ENCODE assay signal across 8 cellular contexts in the genomic region with DNA sequence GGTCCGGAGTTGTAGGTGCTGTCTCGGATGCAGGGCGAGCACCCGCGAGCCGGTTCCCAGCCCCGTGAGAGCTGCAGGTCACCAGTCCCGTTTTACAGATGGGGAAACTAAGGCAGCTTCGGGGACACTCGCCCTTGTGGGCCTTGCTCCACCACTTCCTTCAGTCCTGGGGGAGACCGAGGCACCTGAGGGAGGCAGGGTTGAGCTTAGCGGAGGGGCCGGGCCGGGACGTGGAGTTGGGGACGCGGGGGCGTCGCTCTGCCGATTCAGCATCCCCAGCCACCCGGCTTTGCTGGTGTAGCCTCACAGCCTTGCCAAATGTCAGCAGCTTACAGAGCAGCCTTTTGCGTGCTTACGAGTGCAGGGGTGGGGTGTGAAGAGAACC. TPM values are rescaled to one million over a fixed set of nuclear protein-coding genes. Genes with fewer than 3 reads are reported as not detected.
DNase-seq lines count a peak whose midpoint lies in the region; TF ChIP-seq lines count a peak whose summit lies in the region.

No MANE protein-coding gene starts in this region.

- no peak for TF ChIP-seq CTCF in esophagus muscularis mucosa (IDR thresholded peaks at IDR 0.05)
- TF ChIP-seq CTCF in neutrophil (IDR thresholded peaks at IDR 0.05): no peak
- no peak for TF ChIP-seq CTCF in tibial nerve (IDR thresholded peaks at IDR 0.05)

- H3K36me3 ChIP-seq in esophagus muscularis mucosa (peaks cover 2 to 34% (median 28%) of the 10 kb centered on the region in 4 donors), neutrophil (peaks cover 32% of the 10 kb centered on the region), tibial nerve (peaks cover under 1 to 37% (median 9%) of the 10 kb centered on the region in 3 donors)

- DNase-seq in NCI-H748 (lab: John Stamatoyannopoulos, UW; ENCODE audit: unreplicated experiment) (peak; percentile 57), NCI-H748 treated with DMSO at 0.1 percent for 48 hours (lab: John Stamatoyannopoulos, UW) (no peak), esophagus muscularis mucosa (ENCODE audit: extremely low spot score) (no peak), tibial nerve (ENCODE audit: low spot score in 2 of 2) (no peak), AML-193 (lab: John Stamatoyannopoulos, UW) (no peak)
- no peak for DNase-seq in Jurkat, Clone E6-1 (ENCODE audit: low read depth, low spot score)
- DNase-seq in activated CD8-positive, alpha-beta memory T cell treated with anti-CD3 and anti-CD28 coated beads, Interleukin-2, amount 50 U/mL, for 4 hours: peak; percentile 70

- H3K27me3 ChIP-seq in esophagus muscularis mucosa (no peaks in the 10 kb centered on the region), neutrophil (no peaks in the 10 kb centered on the region), tibial nerve (no peaks in the 10 kb centered on the region)

- TF ChIP-seq EP300 in esophagus muscularis mucosa (IDR thresholded peaks at IDR 0.05) (no peak), tibial nerve (IDR thresholded peaks at IDR 0.05) (no peak)

- peak overlapping the region; percentile 95 for H3K4me3 ChIP-seq in Jurkat, Clone E6-1 (ENCODE audit: low read length)
- H3K4me3 ChIP-seq in esophagus muscularis mucosa: peak overlapping the region; percentile 74 to 84 (median 77)
- H3K4me3 ChIP-seq in neutrophil (ENCODE audit: low read depth in 1 of 2, low read length in 1 of 2): peak overlapping the region; percentile 84 to 93
- H3K4me3 ChIP-seq in tibial nerve: peak overlapping the region; percentile 57 to 86 (median 77)

- 1% methylated on average over 12 of the region's 23 CpGs for WGBS in esophagus muscularis mucosa
- 0 to 1% methylated on average over 16 to 22 of the region's 23 CpGs for whole genome bisulfite sequencing in tibial nerve, 2 donors

- H3K4me1 ChIP-seq in esophagus muscularis mucosa: peaks cover 20 to 29% (median 22%) of the 10 kb centered on the region in 4 donors
- peaks cover 25 to 34% of the 10 kb centered on the region in 2 experiments for H3K4me1 ChIP-seq in neutrophil (ENCODE audit: control insufficient read depth in 1 of 2, insufficient read depth in 1 of 2, low read depth in 1 of 2, low read length in 1 of 2)
- H3K4me1 ChIP-seq in tibial nerve: peaks cover 0 to 28% (median 5%) of the 10 kb centered on the region in 4 donors

- H3K27ac ChIP-seq in esophagus muscularis mucosa (replicated peaks in 1 of 4) (peak overlapping the region; percentile 71 to 83 (median 77)), neutrophil (peak overlapping the region; percentile 96), tibial nerve (peak overlapping the region in 3 of 4 donors; percentile 77 to 87 (median 79))

- H3K9me3 ChIP-seq in esophagus muscularis mucosa (no peaks in the 10 kb centered on the region), neutrophil (no peaks in the 10 kb centered on the region), tibial nerve (no peaks in the 10 kb centered on the region)

- TF ChIP-seq POLR2A in esophagus muscularis mucosa (IDR thresholded peaks at IDR 0.05; ENCODE audit: low read depth) (no peak), tibial nerve (IDR thresholded peaks at IDR 0.05) (no peak)

- intact Hi-C loops in esophagus muscularis mucosa (cut with DNase I): no loop called here

RNA-seq across cellular contexts. Expression of a gene that starts 0.5 kb away (rescaled TPM):
- polyA plus RNA-seq in Jurkat, Clone E6-1 (2012; ENCODE audit: insufficient read depth, insufficient read length): 118 TPM
- total RNA-seq in esophagus muscularis mucosa (100 to 1,000 TPM; 132 to 213 (median 148) TPM), tibial nerve (100 to 1,000 TPM; 202 to 310 (median 243) TPM)

RNA-seq across cellular contexts. Expression of a gene that starts 11.3 kb away (rescaled TPM):
- not detected for polyA plus RNA-seq in Jurkat, Clone E6-1 (2012; ENCODE audit: insufficient read depth, insufficient read length)
- total RNA-seq in esophagus muscularis mucosa (1 to 10 TPM in 1 of 4 donors, under 1 TPM in 1, not detected in 2; 0.83 to 6.2 TPM), tibial nerve (not detected)

RNA-seq across cellular contexts. Expression of a gene that starts 30.8 kb away (rescaled TPM):
- polyA plus RNA-seq in Jurkat, Clone E6-1 (2012; ENCODE audit: insufficient read depth, insufficient read length): 86.5 TPM
- total RNA-seq in esophagus muscularis mucosa: 100 to 1,000 TPM in 1 of 4 donors, 10 to 100 TPM in 3; 57.5 to 110 (median 73.2) TPM
- total RNA-seq in tibial nerve: 10 to 100 TPM; 59.4 to 99.3 (median 71.4) TPM

RNA-seq across cellular contexts. Expression of a gene that starts 33.1 kb away (rescaled TPM):
- 89.3 TPM for polyA plus RNA-seq in Jurkat, Clone E6-1 (2012; ENCODE audit: insufficient read depth, insufficient read length)
- 10 to 100 TPM; 58.0 to 72.7 (median 60.5) TPM for total RNA-seq in esophagus muscularis mucosa
- 100 to 1,000 TPM in 1 of 4 donors, 10 to 100 TPM in 3; 68.9 to 180 (median 74.7) TPM for total RNA-seq in tibial nerve

RNA-seq across cellular contexts. Expression of a gene that starts 42.6 kb away (rescaled TPM):
- polyA plus RNA-seq in Jurkat, Clone E6-1 (2012; ENCODE audit: insufficient read depth, insufficient read length): 14.7 TPM
- total RNA-seq in esophagus muscularis mucosa (10 to 100 TPM; 10.9 to 27.0 (median 16.8) TPM), tibial nerve (10 to 100 TPM; 19.9 to 50.4 (median 41.4) TPM)

Comparison
In these comparisons a context has a peak if more than half of its experiments do, and no peak if none do; other contexts are left out.
1. DNase-seq: peak in NCI-H748 (single experiment) and activated CD8-positive, alpha-beta memory T cell treated with anti-CD3 and anti-CD28 coated beads, Interleukin-2, amount 50 U/mL, for 4 hours (single experiment); none in NCI-H748 treated with DMSO at 0.1 percent for 48 hours (single experiment), Jurkat, Clone E6-1 (single experiment), esophagus muscularis mucosa (single experiment), tibial nerve (0 of 2) and AML-193 (0 of 2).
2. Peak in every context shown above with its lines, with median percentiles within 50 percentile points of each other: H3K4me3 ChIP-seq and H3K27ac ChIP-seq.